In genomic region chr16:642189-643049, GRCh38 we compare ENCODE assay signal across 8 cellular contexts. TPM values are rescaled to one million over a fixed set of nuclear protein-coding genes. Genes with fewer than 3 reads are reported as not detected.
A peak's percentile ranks its signal among the peaks of the same experiment; 100 is the strongest.
DNase-seq lines count a peak whose midpoint lies in the region; ATAC-seq and TF ChIP-seq lines count a peak whose summit lies in the region.

No MANE protein-coding gene starts in this region.

- peak overlapping the region; percentile 54 to 83 for H3K4ac ChIP-seq in mesenchymal stem cell (ENCODE audit: low read depth in 1 of 2, low read length in 2 of 2)

- POLR2A ChIA-PET in SK-N-SH (lab: Yijun Ruan, JAX) = interaction anchor here (1.0 to 1.9 kb wide), 2 partner anchors 10 to 37 kb away, joined by 4 read pairs; no protein-coding TSS in a partner anchor

- H3K27me3 ChIP-seq in SK-N-SH (ENCODE audit: insufficient read depth) (no peaks in the 10 kb centered on the region), colonic mucosa (no peaks in the 10 kb centered on the region), mesenchymal stem cell (ENCODE audit: control insufficient read depth in 1 of 2, insufficient read depth in 1 of 2, low read length in 2 of 2) (no peaks in the 10 kb centered on the region), thoracic aorta (replicated peaks; ENCODE audit: insufficient read depth) (no peaks in the 10 kb centered on the region)

- H3K4me2 ChIP-seq in SK-N-SH (peak overlapping the region; percentile 86), mesenchymal stem cell (ENCODE audit: low read length, poor library complexity, severe bottlenecking) (peak overlapping the region; percentile 99)

- peaks cover 30% of the 10 kb centered on the region for H3K79me1 ChIP-seq in mesenchymal stem cell (replicated peaks; ENCODE audit: low read length, poor library complexity, severe bottlenecking)

- H3K9me2 ChIP-seq in SK-N-SH = no peaks in the 10 kb centered on the region

- no peaks in the 10 kb centered on the region for H3K9me3 ChIP-seq in SK-N-SH
- no peaks in the 10 kb centered on the region for H3K9me3 ChIP-seq in colonic mucosa
- H3K9me3 ChIP-seq in mesenchymal stem cell (ENCODE audit: control insufficient read depth, low read length) = no peaks in the 10 kb centered on the region
- no peaks in the 10 kb centered on the region for H3K9me3 ChIP-seq in thoracic aorta

- peak overlapping the region in 1 of 2 experiments; percentile 88 for H3K14ac ChIP-seq in mesenchymal stem cell (ENCODE audit: low read length in 2 of 2)

- peak overlapping the region; percentile 89 for H2BK15ac ChIP-seq in mesenchymal stem cell (ENCODE audit: low read depth, poor library complexity, severe bottlenecking)

- peak overlapping the region; percentile 84 for H2BK120ac ChIP-seq in mesenchymal stem cell (ENCODE audit: low read depth, low read length)

- H3K27ac ChIP-seq in SK-N-SH (ENCODE audit: low read depth in 2 of 2, low read length in 1 of 2) = peak overlapping the region in 1 of 2 experiments; percentile 61; a peak in 1 of 4 replicates
- peak overlapping the region; percentile 86 for H3K27ac ChIP-seq in colonic mucosa
- H3K27ac ChIP-seq in mesenchymal stem cell (ENCODE audit: low read length, poor library complexity, severe bottlenecking) = no peak overlapping the region
- peak overlapping the region; percentile 52 to 60 for H3K27ac ChIP-seq in thoracic aorta

- intact Hi-C loops in colonic mucosa (cut with DNase I) = no loop called here

- no peak for TF ChIP-seq CTCF in SK-N-SH (IDR thresholded peaks at IDR 0.05)
- no peak for TF ChIP-seq CTCF in colonic mucosa (IDR thresholded peaks at IDR 0.05)
- TF ChIP-seq CTCF in thoracic aorta (IDR thresholded peaks at IDR 0.05) = no peak

- no peaks in the 10 kb centered on the region for H4K20me1 ChIP-seq in SK-N-SH (ENCODE audit: insufficient read depth)

- H3K9ac ChIP-seq in SK-N-SH = peak overlapping the region; percentile 83; the same call in 1 of the 2 replicates
- H3K9ac ChIP-seq in colonic mucosa (ENCODE audit: low read depth in 2 of 2, low read length in 2 of 2) = peak overlapping the region; percentile 95 to 97
- peak overlapping the region; percentile 89 for H3K9ac ChIP-seq in mesenchymal stem cell (ENCODE audit: low read length)

- TF ChIP-seq RAD21 in SK-N-SH (IDR thresholded peaks at IDR 0.05; ENCODE audit: low read length) = no peak

- CTCF ChIA-PET in SK-N-SH (lab: Yijun Ruan, JAX) = interaction anchor here (0.6 to 2.1 kb wide), 5 partner anchors 14 to 52 kb away, joined by 3 to 11 read pairs (median 3); partner anchors contain the start of genes RAB40C and STUB1

- peak overlapping the region; percentile 70 for H4K91ac ChIP-seq in mesenchymal stem cell (ENCODE audit: low read length)

- in situ Hi-C loops in G401 (cut with HindIII; ENCODE audit: low sequenced_read_pairs) = no loop called here

- no peak for TF ChIP-seq EP300 in SK-N-SH (IDR thresholded peaks at IDR 0.05; ENCODE audit: borderline replicate concordance in 1 of 2, low read depth in 1 of 2, low read length in 1 of 2)

- no peak overlapping the region for H2AK5ac ChIP-seq in mesenchymal stem cell (ENCODE audit: low read length, severe bottlenecking)

- H3K79me2 ChIP-seq in SK-N-SH (ENCODE audit: insufficient read depth) = peaks cover 11% of the 10 kb centered on the region; the same call in 1 of the 2 replicates

- peak; percentile 55 for DNase-seq in AG08396 (ENCODE audit: low spot score)
- DNase-seq in SK-N-SH = peak; percentile 70
- peak; percentile 81 for DNase-seq in colonic mucosa
- peak; percentile 49 for DNase-seq in mesenchymal stem cell
- no peak for DNase-seq in thoracic aorta (ENCODE audit: low spot score)
- DNase-seq in G401 (ENCODE audit: low spot score) = no peak

- H3K23ac ChIP-seq in mesenchymal stem cell (ENCODE audit: low read length in 2 of 2) = peak overlapping the region in 1 of 2 experiments; percentile 83

- ATAC-seq in GM18519 (IDR thresholded peaks at IDR 0.05; ENCODE audit: low FRiP score, unreplicated experiment) (peak; percentile 17), HG03159 (IDR thresholded peaks at IDR 0.05; ENCODE audit: unreplicated experiment) (peak; percentile 34), thoracic aorta (ENCODE audit: insufficient number of reproducible peaks, low FRiP score, low read depth) (no peak)

- peaks cover 13% of the 10 kb centered on the region for H3F3A ChIP-seq in SK-N-SH (replicated peaks; ENCODE audit: insufficient read depth)

- H3K18ac ChIP-seq in mesenchymal stem cell (ENCODE audit: low read depth in 1 of 2, low read length in 2 of 2) = peak overlapping the region; percentile 76 to 80

- no peaks in the 10 kb centered on the region for H3K36me3 ChIP-seq in SK-N-SH (replicated peaks in 1 of 2; ENCODE audit: control insufficient read depth in 1 of 2, insufficient read depth in 2 of 2, low read length in 1 of 2)
- no peaks in the 10 kb centered on the region for H3K36me3 ChIP-seq in colonic mucosa
- H3K36me3 ChIP-seq in mesenchymal stem cell (ENCODE audit: control insufficient read depth in 1 of 2, insufficient read depth in 2 of 2, low read depth in 1 of 2, low read length in 2 of 2) = peaks cover 0 to 23% of the 10 kb centered on the region in 2 experiments
- no peaks in the 10 kb centered on the region for H3K36me3 ChIP-seq in thoracic aorta

- peak overlapping the region; percentile 89 for H4K8ac ChIP-seq in mesenchymal stem cell (ENCODE audit: low read length)

- H3K4me3 ChIP-seq in SK-N-SH (ENCODE audit: low read depth in 2 of 2, low read length in 1 of 2) = peak overlapping the region; percentile 73 to 76
- peak overlapping the region; percentile 87 for H3K4me3 ChIP-seq in colonic mucosa
- peak overlapping the region; percentile 71 to 83 for H3K4me3 ChIP-seq in mesenchymal stem cell (ENCODE audit: insufficient read depth in 1 of 2, low read depth in 1 of 2, low read length in 2 of 2)
- H3K4me3 ChIP-seq in thoracic aorta = peak overlapping the region; percentile 88

- 75% methylated on average over 11 of the region's 72 CpGs for WGBS in SK-N-SH (ENCODE audit: low lambda C conversion rate)
- WGBS in mesenchymal stem cell = 12% methylated on average over 53 of the region's 72 CpGs

- H2BK12ac ChIP-seq in mesenchymal stem cell (ENCODE audit: low read length in 2 of 2) = peak overlapping the region in 1 of 2 experiments; percentile 84

- no peak overlapping the region for H2BK5ac ChIP-seq in mesenchymal stem cell (ENCODE audit: low read depth, low read length, poor library complexity, severe bottlenecking)

- H3K4me1 ChIP-seq in SK-N-SH (ENCODE audit: control insufficient read depth in 1 of 2, insufficient read depth in 2 of 2, low read depth in 1 of 2, low read length in 1 of 2) (peaks cover 6 to 35% of the 10 kb centered on the region in 2 experiments; a peak in 2 of 4 replicates), colonic mucosa (peaks cover 23% of the 10 kb centered on the region), mesenchymal stem cell (ENCODE audit: control insufficient read depth, insufficient read depth, low read depth, low read length) (peaks cover 50% of the 10 kb centered on the region), thoracic aorta (ENCODE audit: control insufficient read depth in 1 of 2, low read depth in 2 of 2) (peaks cover 10 to 27% of the 10 kb centered on the region in 2 donors)

- H2AFZ ChIP-seq in SK-N-SH (ENCODE audit: low read depth) = peak overlapping the region; percentile 35
- peak overlapping the region; percentile 46 for H2AFZ ChIP-seq in mesenchymal stem cell (ENCODE audit: low read depth, low read length)

TF ChIP-seq in SK-N-SH, 30 proteins besides CTCF, POLR2A, EP300 and RAD21 (continues in another document):
- no peak for TF ChIP-seq GATA2 (CRISPR knock-in tag; IDR thresholded peaks at IDR 0.05)
- TF ChIP-seq MAX (IDR thresholded peaks at IDR 0.05; ENCODE audit: low read depth) = peak; percentile 74; the same call in 1 of the 2 replicates

RNA-seq across cellular contexts. Expression of gene MCRIP2, which starts 0.8 kb away (rescaled TPM):
- 34.0 and 36.9 TPM in 2 replicates for polyA plus RNA-seq in SK-N-SH (2012; rRNA removed)
- polyA plus RNA-seq in SK-N-SH (2012; cell fraction: cytosol; rRNA removed) = 14.2 and 20.8 TPM in 2 replicates
- polyA plus RNA-seq in SK-N-SH (2012; cell fraction: nucleus; rRNA removed) = 40.2 and 60.8 TPM in 2 replicates
- total RNA-seq in colonic mucosa (100 to 1,000 TPM; 132 to 158 TPM), thoracic aorta (10 to 100 TPM; 12.2 to 42.2 TPM)
- 27.2 TPM for polyA plus RNA-seq in mesenchymal stem cell (2013, experiment 1 of 2)
- 29.7 TPM for polyA plus RNA-seq in mesenchymal stem cell (2013, experiment 2 of 2)
- total RNA-seq in G401 (2014; rRNA removed; shearing (Covaris generic)) = 65.4 and 108 TPM in 2 replicates

RNA-seq across cellular contexts. Expression of gene METTL26, which starts 6.3 kb away (rescaled TPM):
- polyA plus RNA-seq in SK-N-SH (2012; rRNA removed) = 158 and 167 TPM in 2 replicates
- polyA plus RNA-seq in SK-N-SH (2012; cell fraction: cytosol; rRNA removed) = 83.5 and 115 TPM in 2 replicates
- polyA plus RNA-seq in SK-N-SH (2012; cell fraction: nucleus; rRNA removed) = 144 and 254 TPM in 2 replicates
- total RNA-seq in colonic mucosa (100 to 1,000 TPM in 1 of 2 donors, 10 to 100 TPM in 1; 43.7 to 102 TPM), thoracic aorta (100 to 1,000 TPM in 1 of 2 donors, 10 to 100 TPM in 1; 83.4 to 217 TPM)
- polyA plus RNA-seq in mesenchymal stem cell (2013, experiment 1 of 2) = 58.3 TPM
- 56.5 TPM for polyA plus RNA-seq in mesenchymal stem cell (2013, experiment 2 of 2)
- 119 and 161 TPM in 2 replicates for total RNA-seq in G401 (2014; rRNA removed; shearing (Covaris generic))

RNA-seq across cellular contexts. Expression of gene WDR90, which starts 6.7 kb away (rescaled TPM):
- 30.5 and 32.0 TPM in 2 replicates for polyA plus RNA-seq in SK-N-SH (2012; rRNA removed)
- 4.7 and 7.3 TPM in 2 replicates for polyA plus RNA-seq in SK-N-SH (2012; cell fraction: cytosol; rRNA removed)
- polyA plus RNA-seq in SK-N-SH (2012; cell fraction: nucleus; rRNA removed) = 255 and 330 TPM in 2 replicates
- total RNA-seq in colonic mucosa (100 to 1,000 TPM in 1 of 2 donors, 10 to 100 TPM in 1; 25.1 to 122 TPM), thoracic aorta (10 to 100 TPM; 22.7 to 39.4 TPM)
- polyA plus RNA-seq in mesenchymal stem cell (2013, experiment 1 of 2) = 7.4 TPM
- polyA plus RNA-seq in mesenchymal stem cell (2013, experiment 2 of 2) = 6.5 TPM
- total RNA-seq in G401 (2014; rRNA removed; shearing (Covaris generic)) = 25.0 and 39.8 TPM in 2 replicates

RNA-seq across cellular contexts. Expression of gene WFIKKN1, which starts 11.6 kb away (rescaled TPM):
- 0.10 and 0.16 TPM in 2 replicates for polyA plus RNA-seq in SK-N-SH (2012; rRNA removed)
- 0.09 and 0.10 TPM in 2 replicates for polyA plus RNA-seq in SK-N-SH (2012; cell fraction: cytosol; rRNA removed)
- 0.37 and 1.4 TPM in 2 replicates for polyA plus RNA-seq in SK-N-SH (2012; cell fraction: nucleus; rRNA removed)
- 1 to 10 TPM in 1 of 2 donors, under 1 TPM in 1; 0.80 to 1.1 TPM for total RNA-seq in colonic mucosa
- 0.15 TPM for polyA plus RNA-seq in mesenchymal stem cell (2013, experiment 1 of 2)
- 0.23 TPM for polyA plus RNA-seq in mesenchymal stem cell (2013, experiment 2 of 2)
- 1 to 10 TPM in 1 of 2 donors, under 1 TPM in 1; 0.92 to 1.2 TPM for total RNA-seq in thoracic aorta
- total RNA-seq in G401 (2014; rRNA removed; shearing (Covaris generic)) = 44.6 and 64.4 TPM in 2 replicates

RNA-seq across cellular contexts. Expression of gene RHOT2, which starts 25.5 kb away (rescaled TPM):
- polyA plus RNA-seq in SK-N-SH (2012; rRNA removed) = 229 and 255 TPM in 2 replicates
- 35.0 and 57.3 TPM in 2 replicates for polyA plus RNA-seq in SK-N-SH (2012; cell fraction: cytosol; rRNA removed)
- 1,708 and 2,289 TPM in 2 replicates for polyA plus RNA-seq in SK-N-SH (2012; cell fraction: nucleus; rRNA removed)
- 100 to 1,000 TPM; 112 to 182 TPM for total RNA-seq in colonic mucosa
- polyA plus RNA-seq in mesenchymal stem cell (2013, experiment 1 of 2) = 61.9 TPM
- 56.8 TPM for polyA plus RNA-seq in mesenchymal stem cell (2013, experiment 2 of 2)
- 10 to 100 TPM; 62.0 to 80.4 TPM for total RNA-seq in thoracic aorta
- 83.4 and 104 TPM in 2 replicates for total RNA-seq in G401 (2014; rRNA removed; shearing (Covaris generic))

Comparison
In these comparisons a context has a peak if more than half of its experiments do, and no peak if none do; other contexts are left out.
1. DNase-seq: peak in AG08396 (single experiment), SK-N-SH (single experiment), colonic mucosa (single experiment) and mesenchymal stem cell (single experiment); none in thoracic aorta (single experiment) and G401 (single experiment).
2. Peak in every context shown above with its lines, with median percentiles within 50 percentile points of each other: H3K4me3 ChIP-seq and H3K9ac ChIP-seq.